22 cellular contexts compared by ENCODE assay signal in genomic region chr12:85820117-85820516, GRCh38. TPM values are rescaled to one million over a fixed set of nuclear protein-coding genes. Genes with fewer than 3 reads are reported as not detected.
"Had no signal": no experiment of that assay in that cellular context is flagged by ENCODE, and none has a peak within 500 bp of the region (broad histone marks: within the 10 kb centered on the region; RNA-seq: fewer than 3 reads in every experiment).

No MANE protein-coding gene starts in this region.

- DNase-seq: cortex of kidney; effector memory CD4-positive, alpha-beta T cell; heart left ventricle; hippocampal formation; kidney glomerular epithelial cell; mesendoderm; naive thymus-derived CD4-positive, alpha-beta T cell; nephron progenitor cell; sigmoid colon; small intestine; stimulated activated CD4-positive, alpha-beta T cell treated with anti-CD3 and anti-CD28 coated beads, Interleukin-12 subunit alpha, Interleukin-12 subunit beta, amount 100 ng/mL, for 4 hours; stimulated activated naive CD4-positive, alpha-beta T cell treated with Interleukin-2 at 50 U/mL for 16 hours; upper lobe of left lung; uterus had no signal

- H3K27ac ChIP-seq: epithelial cell of prostate, esophagus muscularis mucosa, heart left ventricle, sigmoid colon, upper lobe of left lung had no signal

- H3K9me3 Mint-ChIP-seq: nephron progenitor cell had no signal

- H3K36me3 Mint-ChIP-seq: naive thymus-derived CD4-positive, alpha-beta T cell had no signal

- FAIRE-seq: endometrium, frontal cortex, islet of Langerhans had no signal

- ATAC-seq: heart left ventricle; naive thymus-derived CD4-positive, alpha-beta T cell had no signal

- H3K27ac Mint-ChIP-seq: naive thymus-derived CD4-positive, alpha-beta T cell; nephron progenitor cell had no signal

- H3K27me3 Mint-ChIP-seq: naive thymus-derived CD4-positive, alpha-beta T cell had no signal

- H3K4me1 Mint-ChIP-seq: naive thymus-derived CD4-positive, alpha-beta T cell; nephron progenitor cell had no signal

- H3K27me3 ChIP-seq: esophagus muscularis mucosa, heart left ventricle, sigmoid colon, upper lobe of left lung, uterus had no signal

- H3K36me3 ChIP-seq: esophagus muscularis mucosa, heart left ventricle, sigmoid colon, upper lobe of left lung, uterus had no signal

- H3K9me3 ChIP-seq: esophagus muscularis mucosa, heart left ventricle, sigmoid colon, upper lobe of left lung, uterus had no signal

- H3K4me1 ChIP-seq: esophagus muscularis mucosa, sigmoid colon, uterus had no signal

- H3K4me3 Mint-ChIP-seq: naive thymus-derived CD4-positive, alpha-beta T cell; nephron progenitor cell had no signal

- H3K4me3 ChIP-seq: esophagus muscularis mucosa, heart left ventricle, sigmoid colon, upper lobe of left lung, uterus had no signal

RNA-seq across cellular contexts. Expression of gene RASSF9, which starts 16.1 kb away (rescaled TPM):
- total RNA-seq: mononuclear cell; naive thymus-derived CD4-positive, alpha-beta T cell had no signal
- polyA plus RNA-seq: naive thymus-derived CD4-positive, alpha-beta T cell had no signal

RNA-seq across cellular contexts. Expression of gene NTS, which starts 54.0 kb away (rescaled TPM):
- total RNA-seq: glomerular endothelial cell; mononuclear cell; naive thymus-derived CD4-positive, alpha-beta T cell; pulmonary artery endothelial cell; sigmoid colon had no signal
- polyA plus RNA-seq: naive thymus-derived CD4-positive, alpha-beta T cell had no signal
